Comparison of ENCODE assay signal across 23 cellular contexts in the genomic region with DNA sequence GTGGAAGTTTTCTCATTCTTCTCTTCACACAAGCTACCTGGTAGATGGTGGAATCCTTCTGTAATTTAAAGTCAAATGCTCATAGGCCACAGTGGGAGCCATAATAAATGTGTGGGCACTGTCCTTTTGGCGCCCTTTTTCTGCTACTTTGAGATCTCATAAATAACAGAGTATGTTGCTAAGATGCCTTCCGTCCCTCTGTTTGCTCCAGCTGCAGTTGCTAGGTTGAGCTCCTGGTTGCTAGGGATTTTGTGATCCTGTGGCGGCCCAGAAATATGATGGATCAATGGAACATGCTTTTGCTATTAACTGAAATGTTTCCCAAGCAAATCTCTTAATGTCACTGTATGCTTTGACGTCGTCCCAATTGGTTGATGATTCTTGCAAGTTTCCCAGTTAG. TPM values are rescaled to one million over a fixed set of nuclear protein-coding genes. Genes with fewer than 3 reads are reported as not detected.
"Had no signal": no experiment of that assay in that cellular context is flagged by ENCODE, and none has a peak within 500 bp of the region (broad histone marks: within the 10 kb centered on the region; RNA-seq: fewer than 3 reads in every experiment).

No MANE protein-coding gene starts in this region.

- H3K27ac ChIP-seq: epithelial cell of prostate, esophagus muscularis mucosa, gastrocnemius medialis, left ventricle myocardium inferior, lower lobe of right lung, parathyroid adenoma, psoas muscle, spleen, tibial artery, upper lobe of left lung, vagina had no signal

- H3K27me3 ChIP-seq: gastrocnemius medialis, tibial artery, upper lobe of left lung, vagina had no signal

- H3K4me3 ChIP-seq: esophagus muscularis mucosa, gastrocnemius medialis, left ventricle myocardium inferior, lower lobe of right lung, psoas muscle, spleen, tibial artery, upper lobe of left lung, vagina had no signal

- H3K4me3 Mint-ChIP-seq: effector memory CD8-positive, alpha-beta T cell; natural killer cell treated with Interleukin-12 subunit alpha and Interleukin-12 subunit beta and Interleukin-15 and Interleukin-18, amount 100 ng/mL, for 72 hours; stimulated activated memory B cell treated with anti-CD40 and anti-IgM and Interleukin-4, amounts not matched to agents 10 μg/mL and 1 μg/mL and 100 μg/mL, for 72 hours; stimulated activated naive CD8-positive, alpha-beta T cell treated with anti-CD3 and anti-CD28 coated beads, Interleukin-15, Interleukin-2, amounts not matched to agents 100 ng/mL and 50 ng/mL, for 24 hours had no signal

- H3K9me3 Mint-ChIP-seq: effector memory CD8-positive, alpha-beta T cell; natural killer cell treated with Interleukin-12 subunit alpha and Interleukin-12 subunit beta and Interleukin-15 and Interleukin-18, amount 100 ng/mL, for 72 hours; stimulated activated memory B cell treated with anti-CD40 and anti-IgM and Interleukin-4, amounts not matched to agents 10 μg/mL and 1 μg/mL and 100 μg/mL, for 72 hours; stimulated activated naive CD8-positive, alpha-beta T cell treated with anti-CD3 and anti-CD28 coated beads, Interleukin-15, Interleukin-2, amounts not matched to agents 100 ng/mL and 50 ng/mL, for 24 hours had no signal

- FAIRE-seq: keratinocyte had no signal

- H3K4me1 Mint-ChIP-seq: stimulated activated memory B cell treated with anti-CD40 and anti-IgM and Interleukin-4, amounts not matched to agents 10 μg/mL and 1 μg/mL and 100 μg/mL, for 72 hours had no signal

- DNase-seq: effector memory CD8-positive, alpha-beta T cell; gastrocnemius medialis; left cardiac atrium; left ventricle myocardium inferior; lower lobe of right lung; mesenchymal stem cell; midbrain; psoas muscle; spleen; stimulated activated CD4-positive, alpha-beta T cell treated with anti-CD3 and anti-CD28 coated beads, Interleukin-15, amount 100 ng/mL, for 24 hours; stimulated activated CD4-positive, alpha-beta T cell treated with anti-CD3 and anti-CD28 coated beads, Interleukin-1b, Interleukin-23, amount 100 ng/mL, for 48 hours; stimulated activated CD4-positive, alpha-beta T cell treated with anti-CD3 and anti-CD28 coated beads, Interleukin-4, amount 100 ng/mL, for 24 hours; tibial artery; upper lobe of left lung had no signal

- H3K27ac Mint-ChIP-seq: effector memory CD8-positive, alpha-beta T cell; natural killer cell treated with Interleukin-12 subunit alpha and Interleukin-12 subunit beta and Interleukin-15 and Interleukin-18, amount 100 ng/mL, for 72 hours; stimulated activated memory B cell treated with anti-CD40 and anti-IgM and Interleukin-4, amounts not matched to agents 10 μg/mL and 1 μg/mL and 100 μg/mL, for 72 hours; stimulated activated naive CD8-positive, alpha-beta T cell treated with anti-CD3 and anti-CD28 coated beads, Interleukin-15, Interleukin-2, amounts not matched to agents 100 ng/mL and 50 ng/mL, for 24 hours had no signal

- H3K36me3 Mint-ChIP-seq: natural killer cell treated with Interleukin-12 subunit alpha and Interleukin-12 subunit beta and Interleukin-15 and Interleukin-18, amount 100 ng/mL, for 72 hours; stimulated activated memory B cell treated with anti-CD40 and anti-IgM and Interleukin-4, amounts not matched to agents 10 μg/mL and 1 μg/mL and 100 μg/mL, for 72 hours had no signal

RNA-seq across cellular contexts. Expression of gene MYO18B, which starts 53.4 kb away (rescaled TPM):
- total RNA-seq: lower lobe of right lung, sciatic nerve, vagina had no signal
